ENCODE assay signal across 19 cellular contexts in genomic region chr4:61254406-61254805, GRCh38. TPM values are rescaled to one million over a fixed set of nuclear protein-coding genes. Genes with fewer than 3 reads are reported as not detected.
"Had no signal": no experiment of that assay in that cellular context is flagged by ENCODE, and none has a peak within 500 bp of the region (broad histone marks: within the 10 kb centered on the region; RNA-seq: fewer than 3 reads in every experiment).

No MANE protein-coding gene starts in this region.

- H3K27me3 ChIP-seq: brain microvascular endothelial cell, hepatocyte, left lung, ovary, right lobe of liver, thyroid gland had no signal

- H3K27ac Mint-ChIP-seq: activated CD4-positive, alpha-beta T cell treated with anti-CD3 and anti-CD28 coated beads, Interleukin-2, amount 10 ng/mL, durations not matched to agents 7 days and 5 days; activated naive CD8-positive, alpha-beta T cell treated with anti-CD3 and anti-CD28 coated beads, Interleukin-2, amount 10 ng/mL, durations not matched to agents 7 days and 5 days; activated T-cell treated with anti-CD3 and anti-CD28 coated beads, Interleukin-2, amount 50 U/mL, for 72 hours; naive thymus-derived CD4-positive, alpha-beta T cell; stimulated activated effector memory CD8-positive, alpha-beta T cell treated with anti-CD3 and anti-CD28 coated beads, Interleukin-12 subunit alpha, Interleukin-12 subunit beta, amount 100 ng/mL, for 72 hours had no signal

- H3K4me1 ChIP-seq: left lung, right lobe of liver, thyroid gland had no signal

- H3K4me3 ChIP-seq: hepatocyte, left lung, mucosa of descending colon, ovary, right lobe of liver, thyroid gland had no signal

- ATAC-seq: activated T-cell treated with anti-CD3 and anti-CD28 coated beads, Interleukin-2, amount 50 U/mL, for 72 hours; left lung; mucosa of descending colon; naive thymus-derived CD4-positive, alpha-beta T cell; right lobe of liver; stimulated activated effector memory CD8-positive, alpha-beta T cell treated with anti-CD3 and anti-CD28 coated beads, Interleukin-12 subunit alpha, Interleukin-12 subunit beta, amount 100 ng/mL, for 72 hours had no signal

- H3K27ac ChIP-seq: brain microvascular endothelial cell, hepatocyte, left lung, ovary, right lobe of liver, thyroid gland had no signal

- H3K36me3 ChIP-seq: brain microvascular endothelial cell, left lung, ovary, right lobe of liver, thyroid gland had no signal

- H3K4me3 Mint-ChIP-seq: activated CD4-positive, alpha-beta T cell treated with anti-CD3 and anti-CD28 coated beads, Interleukin-2, amount 10 ng/mL, durations not matched to agents 7 days and 5 days; activated naive CD8-positive, alpha-beta T cell treated with anti-CD3 and anti-CD28 coated beads, Interleukin-2, amount 10 ng/mL, durations not matched to agents 7 days and 5 days; activated T-cell treated with anti-CD3 and anti-CD28 coated beads, Interleukin-2, amount 50 U/mL, for 72 hours; naive thymus-derived CD4-positive, alpha-beta T cell; stimulated activated effector memory CD8-positive, alpha-beta T cell treated with anti-CD3 and anti-CD28 coated beads, Interleukin-12 subunit alpha, Interleukin-12 subunit beta, amount 100 ng/mL, for 72 hours had no signal

- H3K9me3 Mint-ChIP-seq: activated CD4-positive, alpha-beta T cell treated with anti-CD3 and anti-CD28 coated beads, Interleukin-2, amount 10 ng/mL, durations not matched to agents 7 days and 5 days; activated naive CD8-positive, alpha-beta T cell treated with anti-CD3 and anti-CD28 coated beads, Interleukin-2, amount 10 ng/mL, durations not matched to agents 7 days and 5 days had no signal

- H3K27me3 Mint-ChIP-seq: activated CD4-positive, alpha-beta T cell treated with anti-CD3 and anti-CD28 coated beads, Interleukin-2, amount 10 ng/mL, durations not matched to agents 7 days and 5 days; activated naive CD8-positive, alpha-beta T cell treated with anti-CD3 and anti-CD28 coated beads, Interleukin-2, amount 10 ng/mL, durations not matched to agents 7 days and 5 days; naive thymus-derived CD4-positive, alpha-beta T cell had no signal

- DNase-seq: activated CD4-positive, alpha-beta T cell treated with anti-CD3 and anti-CD28 coated beads, Interleukin-2, amount 10 ng/mL, durations not matched to agents 7 days and 5 days; activated CD4-positive, CD25-positive, alpha-beta regulatory T cell; activated CD8-positive, alpha-beta memory T cell treated with anti-CD3 and anti-CD28 coated beads, Interleukin-2, amount 50 U/mL, for 48 hours; activated gamma-delta T cell treated with Interleukin-2 at 50 U/mL for 16 hours; activated naive CD8-positive, alpha-beta T cell treated with anti-CD3 and anti-CD28 coated beads, Interleukin-2, amount 10 ng/mL, durations not matched to agents 7 days and 5 days; activated T-cell treated with anti-CD3 and anti-CD28 coated beads, Interleukin-2, amount 50 U/mL, for 72 hours; brain microvascular endothelial cell; erythroblast; islet precursor cell; left lung; mucosa of descending colon; naive thymus-derived CD4-positive, alpha-beta T cell; ovary; right lobe of liver; thyroid gland had no signal

- H3K4me1 Mint-ChIP-seq: activated CD4-positive, alpha-beta T cell treated with anti-CD3 and anti-CD28 coated beads, Interleukin-2, amount 10 ng/mL, durations not matched to agents 7 days and 5 days; activated naive CD8-positive, alpha-beta T cell treated with anti-CD3 and anti-CD28 coated beads, Interleukin-2, amount 10 ng/mL, durations not matched to agents 7 days and 5 days; naive thymus-derived CD4-positive, alpha-beta T cell; stimulated activated effector memory CD8-positive, alpha-beta T cell treated with anti-CD3 and anti-CD28 coated beads, Interleukin-12 subunit alpha, Interleukin-12 subunit beta, amount 100 ng/mL, for 72 hours had no signal

- H3K36me3 Mint-ChIP-seq: activated naive CD8-positive, alpha-beta T cell treated with anti-CD3 and anti-CD28 coated beads, Interleukin-2, amount 10 ng/mL, durations not matched to agents 7 days and 5 days; naive thymus-derived CD4-positive, alpha-beta T cell; stimulated activated effector memory CD8-positive, alpha-beta T cell treated with anti-CD3 and anti-CD28 coated beads, Interleukin-12 subunit alpha, Interleukin-12 subunit beta, amount 100 ng/mL, for 72 hours had no signal

- H3K9me3 ChIP-seq: left lung, mucosa of descending colon, ovary, right lobe of liver, thyroid gland had no signal

RNA-seq across cellular contexts. Expression of gene ADGRL3, which starts 54.3 kb away (rescaled TPM):
- total RNA-seq: activated CD4-positive, alpha-beta T cell treated with anti-CD3 and anti-CD28 coated beads, Interleukin-2, amount 10 ng/mL, durations not matched to agents 7 days and 5 days; activated naive CD8-positive, alpha-beta T cell treated with anti-CD3 and anti-CD28 coated beads, Interleukin-2, amount 10 ng/mL, durations not matched to agents 7 days and 5 days; activated T-cell treated with anti-CD3 and anti-CD28 coated beads, Interleukin-2, amount 50 U/mL, for 72 hours; naive thymus-derived CD4-positive, alpha-beta T cell; pulmonary artery endothelial cell; T-helper 2 cell treated with Interferon-gamma antibody and Interleukin-4, amounts not matched to agents 100 ng/mL and 5 ng/mL, for 36 hours had no signal
- polyA plus RNA-seq: naive thymus-derived CD4-positive, alpha-beta T cell had no signal
